ENCODE assay signal across 9 cellular contexts in the genomic region with DNA sequence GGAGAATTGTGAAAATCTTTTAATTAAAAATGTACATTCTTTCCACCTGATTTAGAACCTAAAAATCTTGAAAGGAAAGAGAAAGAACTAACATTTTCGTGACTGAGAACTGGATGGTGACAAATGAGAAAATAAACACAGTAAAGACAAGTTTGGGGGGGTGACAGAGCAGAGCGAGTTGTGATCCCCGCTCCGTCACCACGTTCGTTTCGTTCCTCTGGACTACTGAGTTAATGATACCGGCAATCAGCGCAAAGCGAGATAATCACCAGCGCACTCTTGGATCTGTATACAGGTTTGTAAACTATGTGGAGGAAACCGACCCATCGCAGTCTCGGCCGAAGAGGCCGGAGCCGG. TPM values are rescaled to one million over a fixed set of nuclear protein-coding genes. Genes with fewer than 3 reads are reported as not detected.
DNase-seq lines count a peak whose midpoint lies in the region; ATAC-seq and TF ChIP-seq lines count a peak whose summit lies in the region.
"Had no signal": no experiment of that assay in that cellular context is flagged by ENCODE, and none has a peak within 500 bp of the region (broad histone marks: within the 10 kb centered on the region; RNA-seq: fewer than 3 reads in every experiment).

No MANE protein-coding gene starts in this region.

- no peaks in the 10 kb centered on the region for H3K36me3 Mint-ChIP-seq in endothelial cell (ENCODE audit: low read depth, unreplicated experiment)

- H3K79me1 ChIP-seq in neuronal stem cell (ENCODE audit: low read depth, low read length): no peaks in the 10 kb centered on the region

- peak overlapping the region; percentile 65 to 70 for H3K4me3 ChIP-seq in DND-41 (ENCODE audit: low read depth in 1 of 2, low read length in 2 of 2)
- peak overlapping the region; percentile 85 for H3K4me3 ChIP-seq in MG63
- H3K4me3 ChIP-seq in neuronal stem cell (ENCODE audit: low read length in 2 of 2): peak overlapping the region; percentile 75 to 88

- no peak overlapping the region for H3K18ac ChIP-seq in neuronal stem cell (ENCODE audit: low read length)

- H3K4me2 ChIP-seq in DND-41 (ENCODE audit: insufficient read depth, low read length) (peak overlapping the region; percentile 62), neuronal stem cell (ENCODE audit: insufficient read depth, low read length, poor library complexity, severe bottlenecking) (peak overlapping the region; percentile 63)

- peaks cover 16% of the 10 kb centered on the region for H3K4me1 Mint-ChIP-seq in endothelial cell (ENCODE audit: unreplicated experiment)

- H3K36me3 ChIP-seq in DND-41 (ENCODE audit: insufficient read depth, low read length) (no peaks in the 10 kb centered on the region), MG63 (no peaks in the 10 kb centered on the region), neuronal stem cell (replicated peaks in 1 of 2; ENCODE audit: control insufficient read depth in 2 of 2, insufficient read depth in 2 of 2, low read length in 2 of 2) (no peaks in the 10 kb centered on the region)

- H2AFZ ChIP-seq in DND-41 (ENCODE audit: low read depth, low read length) (peak overlapping the region; percentile 90), neuronal stem cell (ENCODE audit: low read length) (peak overlapping the region; percentile 97)

- peak overlapping the region; percentile 92 for H3K9ac ChIP-seq in DND-41 (ENCODE audit: low read depth, low read length)
- H3K9ac ChIP-seq in neuronal stem cell (ENCODE audit: low read depth, low read length, poor library complexity): no peak overlapping the region

- no peak overlapping the region for H2BK15ac ChIP-seq in neuronal stem cell (ENCODE audit: low read length)

- H3K27me3 ChIP-seq in DND-41 (ENCODE audit: insufficient read depth, low read length, poor library complexity) (no peaks in the 10 kb centered on the region), MG63 (no peaks in the 10 kb centered on the region), neuronal stem cell (ENCODE audit: control insufficient read depth in 3 of 3, insufficient read depth in 3 of 3, low read depth in 1 of 3, low read length in 3 of 3) (no peaks in the 10 kb centered on the region)

- no peak overlapping the region for H4K91ac ChIP-seq in neuronal stem cell (ENCODE audit: low read depth, low read length, poor library complexity)

- H3K4me1 ChIP-seq in DND-41 (ENCODE audit: insufficient read depth, low read length): peaks cover 26% of the 10 kb centered on the region
- H3K4me1 ChIP-seq in neuronal stem cell (ENCODE audit: control insufficient read depth in 2 of 2, insufficient read depth in 1 of 2, low read depth in 1 of 2, low read length in 2 of 2): peaks cover 0 to 1% of the 10 kb centered on the region in 2 donors

- H3K27ac ChIP-seq in DND-41 (ENCODE audit: low read length) (peak overlapping the region; percentile 94), neuronal stem cell (replicated peaks; ENCODE audit: low read length) (peak overlapping the region; percentile 89)

- no peak overlapping the region for H4K8ac ChIP-seq in neuronal stem cell (ENCODE audit: low read depth, low read length)

- TF ChIP-seq CTCF in DND-41 (IDR thresholded peaks at IDR 0.05; ENCODE audit: borderline replicate concordance, extremely low read depth, low read length, poor library complexity, severe bottlenecking): no peak
- no peak for TF ChIP-seq CTCF in endothelial cell (IDR thresholded peaks at IDR 0.05; ENCODE audit: unreplicated experiment)

- WGBS in neuronal stem cell (ENCODE audit: extremely low coverage in 2 of 2, insufficient read length in 2 of 2, insufficient replicate concordance in 1 of 2), 2 donors: no CpG with 5 or more reads among the region's 17 CpGs

- no peak overlapping the region for H2BK12ac ChIP-seq in neuronal stem cell (ENCODE audit: low read length)

- no peak overlapping the region for H3K14ac ChIP-seq in neuronal stem cell (ENCODE audit: low read length)

- no peak overlapping the region for H2AK5ac ChIP-seq in neuronal stem cell (ENCODE audit: low read depth, low read length)

- peaks cover 2% of the 10 kb centered on the region for H3K79me2 ChIP-seq in DND-41 (ENCODE audit: insufficient read depth, low read length)

- H4K20me1 ChIP-seq in DND-41 (ENCODE audit: insufficient read depth, low read length): no peaks in the 10 kb centered on the region

- H3K4ac ChIP-seq in neuronal stem cell (ENCODE audit: low read length): no peak overlapping the region

- ATAC-seq in DND-41 (ENCODE audit: insufficient read depth, low read depth) (peak; percentile 42), GM21723 (IDR thresholded peaks at IDR 0.05; ENCODE audit: unreplicated experiment) (no peak)

- no peaks in the 10 kb centered on the region for H3K9me3 ChIP-seq in DND-41 (ENCODE audit: insufficient read depth, low read length, severe bottlenecking)
- no peaks in the 10 kb centered on the region for H3K9me3 ChIP-seq in MG63
- peaks cover 0 to under 1% of the 10 kb centered on the region in 2 donors for H3K9me3 ChIP-seq in neuronal stem cell (replicated peaks in 1 of 2; ENCODE audit: control insufficient read depth in 2 of 2, insufficient read depth in 1 of 2, low read depth in 1 of 2, low read length in 2 of 2)

- DNase-seq in DND-41 (no peak), MG63 (no peak), endothelial cell (ENCODE audit: low spot score) (no peak), neuronal stem cell (ENCODE audit: low spot score) (no peak), SKM-1 treated with dmso at 0.1 percent for 144 hours (lab: John Stamatoyannopoulos, UW; ENCODE audit: unreplicated experiment) (no peak), DMS53 treated with DMSO at 0.1 percent for 48 hours (lab: John Stamatoyannopoulos, UW; ENCODE audit: unreplicated experiment) (no peak), globus pallidus (ENCODE audit: low spot score) (no peak)

- peak overlapping the region; percentile 95 for H3K4me3 Mint-ChIP-seq in endothelial cell (ENCODE audit: unreplicated experiment)

- no peak overlapping the region for H2BK120ac ChIP-seq in neuronal stem cell (ENCODE audit: low read depth, low read length)

- peak overlapping the region; percentile 30 for H2BK5ac ChIP-seq in neuronal stem cell (ENCODE audit: low read length)

- H3K27ac Mint-ChIP-seq in endothelial cell (ENCODE audit: unreplicated experiment): peak overlapping the region; percentile 99

- H3K9me3 Mint-ChIP-seq in endothelial cell (ENCODE audit: unreplicated experiment): no peaks in the 10 kb centered on the region

- H3K27me3 Mint-ChIP-seq in endothelial cell (ENCODE audit: unreplicated experiment): peaks cover 12% of the 10 kb centered on the region

- peak overlapping the region; percentile 5 for H3K23ac ChIP-seq in neuronal stem cell (ENCODE audit: low read depth, low read length, poor library complexity)

RNA-seq across cellular contexts. Expression of a gene that starts 31.2 kb away (rescaled TPM):
- total RNA-seq in MG63 (2014; rRNA removed; shearing (Covaris generic); ENCODE audit: low replicate concordance): not detected in 2 replicates
- not detected for total RNA-seq in endothelial cell (ENCODE audit: unreplicated experiment)
- polyA plus RNA-seq in neuronal stem cell (2013, experiment 1 of 2): not detected
- polyA plus RNA-seq in neuronal stem cell (2013, experiment 2 of 2): not detected
- total RNA-seq: LHCN-M2 had no signal
